ENCODE assay signal across 10 cellular contexts in the genomic region with DNA sequence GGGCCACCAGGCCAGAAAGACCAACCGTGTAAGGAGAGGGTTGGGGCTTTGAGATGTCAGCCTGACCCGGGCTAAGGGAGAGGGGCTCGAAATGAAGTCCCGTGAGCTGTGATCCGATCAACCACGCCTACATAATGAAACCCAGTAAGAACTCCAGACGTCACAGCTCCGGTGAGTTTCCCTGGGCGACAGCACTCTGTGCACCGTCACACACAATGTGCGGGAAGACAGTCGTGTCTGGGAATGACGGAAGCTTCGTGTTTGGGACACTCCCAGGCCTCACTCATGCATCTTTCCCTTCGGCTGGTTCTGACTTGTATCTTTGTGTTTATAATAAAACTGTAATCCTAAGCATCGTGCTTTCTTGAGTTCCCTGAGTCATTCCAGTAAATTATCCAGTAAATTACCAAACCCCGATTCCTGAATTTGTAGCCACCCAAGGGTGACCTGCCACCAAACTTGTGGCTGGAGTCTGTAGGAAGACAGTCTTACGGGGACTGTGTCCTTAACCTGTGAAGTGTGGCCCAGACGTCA. TPM values are rescaled to one million over a fixed set of nuclear protein-coding genes. Genes with fewer than 3 reads are reported as not detected.
DNase-seq lines count a peak whose midpoint lies in the region; ATAC-seq and TF ChIP-seq lines count a peak whose summit lies in the region.
"Had no signal": no experiment of that assay in that cellular context is flagged by ENCODE, and none has a peak within 500 bp of the region (broad histone marks: within the 10 kb centered on the region; RNA-seq: fewer than 3 reads in every experiment).

No MANE protein-coding gene starts in this region.

- peak overlapping the region; percentile 8 for H3K27ac ChIP-seq in fibroblast of lung (ENCODE audit: insufficient read depth, low read length)
- H3K27ac ChIP-seq in upper lobe of left lung, result peak overlapping the region in 3 of 4 donors; percentile 5 to 55 (median 18)

- H3K4me3 Mint-ChIP-seq in nephron, result no peak overlapping the region
- H3K4me3 Mint-ChIP-seq: activated CD4-positive, alpha-beta T cell treated with anti-CD3 and anti-CD28 coated beads, Interleukin-2, amount 10 ng/mL, durations not matched to agents 7 days and 5 days; activated naive CD8-positive, alpha-beta T cell treated with anti-CD3 and anti-CD28 coated beads, Interleukin-2, amount 10 ng/mL, durations not matched to agents 7 days and 5 days had no signal

- H3K79me2 ChIP-seq in fibroblast of lung (ENCODE audit: control insufficient read depth, insufficient read depth, low read length), result no peaks in the 10 kb centered on the region

- peak; percentile 26 for DNase-seq in MG63
- DNase-seq in fibroblast of lung (ENCODE audit: low read depth in 2 of 2), result peak in 1 of 2 donors; percentile 69
- peak in 1 of 2 donors; percentile 12 for DNase-seq in upper lobe of left lung
- DNase-seq in NCI-H2196 (lab: John Stamatoyannopoulos, UW; ENCODE audit: unreplicated experiment), result no peak
- no peak for DNase-seq in cortex of kidney (lab: John Stamatoyannopoulos, UW)
- no peak for DNase-seq in foreskin melanocyte
- DNase-seq: activated CD4-positive, alpha-beta T cell treated with anti-CD3 and anti-CD28 coated beads, Interleukin-2, amount 10 ng/mL, durations not matched to agents 7 days and 5 days; activated naive CD8-positive, alpha-beta T cell treated with anti-CD3 and anti-CD28 coated beads, Interleukin-2, amount 10 ng/mL, durations not matched to agents 7 days and 5 days; NCI-H2081 had no signal

- TF ChIP-seq CTCF in fibroblast of lung (conservative IDR thresholded peaks at IDR 0.05 in 1 of 2, IDR thresholded peaks at IDR 0.05 in 1 of 2; ENCODE audit: low read depth in 1 of 2, low read length in 2 of 2) (no peak), nephron (IDR thresholded peaks at IDR 0.05; ENCODE audit: unreplicated experiment in 3 of 3) (no peak), upper lobe of left lung (IDR thresholded peaks at IDR 0.05) (no peak)

- H3K4me1 ChIP-seq in fibroblast of lung (ENCODE audit: control insufficient read depth, extremely low read depth, insufficient read depth, low read length) (peaks cover 3% of the 10 kb centered on the region), upper lobe of left lung (peaks cover 3 to 12% (median 6%) of the 10 kb centered on the region in 4 donors)

- peak; percentile 39 to 62 for ATAC-seq in upper lobe of left lung (ENCODE audit: low FRiP score in 2 of 2)

- H3K27ac Mint-ChIP-seq in nephron, result peak overlapping the region; percentile 39 to 81 (median 74)
- H3K27ac Mint-ChIP-seq: activated CD4-positive, alpha-beta T cell treated with anti-CD3 and anti-CD28 coated beads, Interleukin-2, amount 10 ng/mL, durations not matched to agents 7 days and 5 days; activated naive CD8-positive, alpha-beta T cell treated with anti-CD3 and anti-CD28 coated beads, Interleukin-2, amount 10 ng/mL, durations not matched to agents 7 days and 5 days had no signal

- peak overlapping the region; percentile 36 for H3K4me2 ChIP-seq in fibroblast of lung (ENCODE audit: extremely low read depth, insufficient read depth, low read length)

- H3K9me3 ChIP-seq in MG63, result no peaks in the 10 kb centered on the region
- H3K9me3 ChIP-seq in fibroblast of lung (ENCODE audit: control insufficient read depth, insufficient read depth, low read depth, low read length), result no peaks in the 10 kb centered on the region
- H3K9me3 ChIP-seq in upper lobe of left lung, result no peaks in the 10 kb centered on the region

- WGBS in upper lobe of left lung, 2 donors, result 78 to 92% methylated on average over 19 of the region's 19 CpGs

- no peaks in the 10 kb centered on the region for H3K27me3 ChIP-seq in MG63
- H3K27me3 ChIP-seq in fibroblast of lung (ENCODE audit: control insufficient read depth, insufficient read depth, low read length), result no peaks in the 10 kb centered on the region
- H3K27me3 ChIP-seq in upper lobe of left lung, result no peaks in the 10 kb centered on the region

- no peaks in the 10 kb centered on the region for H4K20me1 ChIP-seq in fibroblast of lung (ENCODE audit: control insufficient read depth, extremely low read depth, insufficient read depth, low read length)

- TF ChIP-seq EP300 in upper lobe of left lung (IDR thresholded peaks at IDR 0.05), result no peak

- peaks cover 45% of the 10 kb centered on the region for H3K4me1 Mint-ChIP-seq in nephron
- H3K4me1 Mint-ChIP-seq: activated CD4-positive, alpha-beta T cell treated with anti-CD3 and anti-CD28 coated beads, Interleukin-2, amount 10 ng/mL, durations not matched to agents 7 days and 5 days; activated naive CD8-positive, alpha-beta T cell treated with anti-CD3 and anti-CD28 coated beads, Interleukin-2, amount 10 ng/mL, durations not matched to agents 7 days and 5 days had no signal

- H3K27me3 Mint-ChIP-seq in nephron (ENCODE audit: low read depth), result peaks cover 8% of the 10 kb centered on the region

- TF ChIP-seq POLR2A in upper lobe of left lung (IDR thresholded peaks at IDR 0.05), result no peak

- no peak overlapping the region for H3K9ac ChIP-seq in fibroblast of lung (ENCODE audit: insufficient read depth, low read length)

- H3K9me3 Mint-ChIP-seq in nephron, result peaks cover 15% of the 10 kb centered on the region

- no peak overlapping the region for H2AFZ ChIP-seq in fibroblast of lung (ENCODE audit: low read length)

- no peaks in the 10 kb centered on the region for H3K36me3 ChIP-seq in MG63
- no peaks in the 10 kb centered on the region for H3K36me3 ChIP-seq in fibroblast of lung (ENCODE audit: control insufficient read depth, insufficient read depth, low read length)
- H3K36me3 ChIP-seq in upper lobe of left lung, result no peaks in the 10 kb centered on the region

- H3K36me3 Mint-ChIP-seq in nephron (ENCODE audit: low read depth), result peaks cover 14% of the 10 kb centered on the region
- H3K36me3 Mint-ChIP-seq: activated naive CD8-positive, alpha-beta T cell treated with anti-CD3 and anti-CD28 coated beads, Interleukin-2, amount 10 ng/mL, durations not matched to agents 7 days and 5 days had no signal

- H3K4me3 ChIP-seq in MG63 (no peak overlapping the region), fibroblast of lung (replicated peaks in 1 of 4; ENCODE audit: control extremely low read depth in 1 of 4, insufficient read depth in 1 of 4, low read depth in 3 of 4, low read length in 4 of 4) (no peak overlapping the region), upper lobe of left lung (no peak overlapping the region)

RNA-seq across cellular contexts. Expression of a gene that starts 44.2 kb away (rescaled TPM):
- total RNA-seq in MG63 (2014; rRNA removed; shearing (Covaris generic); ENCODE audit: low replicate concordance), result not detected in 2 replicates
- not detected in 2 replicates for total RNA-seq in fibroblast of lung
- 0.07 TPM in 1 of 2 replicates, not detected in the other for polyA plus RNA-seq in fibroblast of lung
- 0.09 TPM in 1 of 2 replicates, not detected in the other for polyA plus RNA-seq in fibroblast of lung (2012)
- polyA minus RNA-seq in fibroblast of lung (ENCODE audit: low replicate concordance), result not detected in 2 replicates
- total RNA-seq in upper lobe of left lung, result under 1 TPM in 4 of 6 donors, not detected in 2; 0.11 to 0.39 (median 0.14) TPM
- total RNA-seq: activated CD4-positive, alpha-beta T cell treated with anti-CD3 and anti-CD28 coated beads, Interleukin-2, amount 10 ng/mL, durations not matched to agents 7 days and 5 days; activated naive CD8-positive, alpha-beta T cell treated with anti-CD3 and anti-CD28 coated beads, Interleukin-2, amount 10 ng/mL, durations not matched to agents 7 days and 5 days had no signal
